ENCODE assay signal across 36 cellular contexts in genomic region chr2:162629499-162629898, GRCh38.
"Had no signal": no experiment of that assay in that cellular context is flagged by ENCODE, and none has a peak within 500 bp of the region (broad histone marks: within the 10 kb centered on the region; RNA-seq: fewer than 3 reads in every experiment).

No MANE protein-coding gene starts in this region.

- H3K4me3 ChIP-seq: MG63 had no signal

- H3K9me3 ChIP-seq: MG63 had no signal

- H3K36me3 ChIP-seq: MG63 had no signal

- H3K27me3 ChIP-seq: MG63 had no signal

- DNase-seq: Karpas-422, Kasumi-1, MG63, MM.1S, MV-4-11, NCI-H1048, NCI-H1092, NCI-H1092 treated with DMSO at 0.1 percent for 48 hours, NCI-H1105, NCI-H1105 treated with DMSO at 0.1 percent for 48 hours, NCI-H1417, NCI-H1417 treated with DMSO at 0.1 percent for 48 hours, NCI-H1436, NCI-H1436 treated with DMSO at 0.1 percent for 48 hours, NCI-H146, NCI-H1694, NCI-H1694 treated with DMSO at 0.1 percent for 48 hours, NCI-H187, NCI-H187 treated with DMSO at 0.1 percent for 48 hours, NCI-H1930, NCI-H2029, NCI-H2029 treated with DMSO at 0.1 percent for 48 hours, NCI-H2081, NCI-H2081 treated with DMSO at 0.1 percent for 48 hours, NCI-H2107, NCI-H2171, NCI-H2171 treated with DMSO at 0.1 percent for 48 hours, NCI-H2227 treated with DMSO at 0.1 percent for 48 hours, NCI-H226, NCI-H345, NCI-H446, NCI-H446 treated with DMSO at 0.1 percent for 48 hours, NCI-H510A, NCI-H510A treated with DMSO at 0.1 percent for 48 hours, NCI-H524, NCI-H524 treated with DMSO at 0.1 percent for 48 hours had no signal
